Comparison of ENCODE assay signal across 29 cellular contexts in genomic region chr18:49152885-49153284, GRCh38.
"Had no signal": no experiment of that assay in that cellular context is flagged by ENCODE, and none has a peak within 500 bp of the region (broad histone marks: within the 10 kb centered on the region; RNA-seq: fewer than 3 reads in every experiment).

No MANE protein-coding gene starts in this region.

- H3K9ac ChIP-seq: neural progenitor cell, parathyroid adenoma had no signal

- H3K9me3 ChIP-seq: ovary, right lobe of liver, sigmoid colon, suprapubic skin, testis, tibial artery, upper lobe of right lung, uterus had no signal

- H3K79me2 ChIP-seq: parathyroid adenoma had no signal

- H3K36me3 ChIP-seq: neural progenitor cell, ovary, right lobe of liver, sigmoid colon, suprapubic skin, upper lobe of right lung, uterus had no signal

- FAIRE-seq: small intestine had no signal

- H3K4me1 Mint-ChIP-seq: neural progenitor cell; stimulated activated memory B cell treated with anti-CD40 and anti-IgM and Interleukin-4, amounts not matched to agents 10 μg/mL and 1 μg/mL and 100 μg/mL, for 72 hours had no signal

- H3K4me3 Mint-ChIP-seq: naive thymus-derived CD4-positive, alpha-beta T cell; natural killer cell; nephron; neural progenitor cell; stimulated activated memory B cell treated with anti-CD40 and anti-IgM and Interleukin-4, amounts not matched to agents 10 μg/mL and 1 μg/mL and 100 μg/mL, for 72 hours; stimulated activated naive CD8-positive, alpha-beta T cell treated with anti-CD3 and anti-CD28 coated beads, Interleukin-15, Interleukin-2, amounts not matched to agents 100 ng/mL and 50 ng/mL, for 24 hours; type B pancreatic cell had no signal

- DNase-seq: naive thymus-derived CD4-positive, alpha-beta T cell; natural killer cell; occipital lobe; ovary; posterior cingulate gyrus; psoas muscle; right cardiac atrium; right lobe of liver; sigmoid colon; small intestine; stimulated activated CD4-positive, alpha-beta T cell treated with anti-CD3 and anti-CD28 coated beads, Interleukin-15, amount 100 ng/mL, for 24 hours; stimulated activated CD4-positive, alpha-beta T cell treated with anti-CD3 and anti-CD28 coated beads, Interleukin-2, amount 100 ng/mL, for 24 hours; stimulated activated CD4-positive, alpha-beta T cell treated with anti-CD3 and anti-CD28 coated beads, Interleukin-2, amount 100 ng/mL, for 48 hours; stimulated activated CD4-positive, alpha-beta T cell treated with anti-CD3 and anti-CD28 coated beads, Interleukin-4, amount 100 ng/mL, for 24 hours; stimulated activated naive CD4-positive, alpha-beta T cell; substantia nigra; testis; tibial artery; transverse colon; upper lobe of right lung; uterus had no signal

- H3K27ac ChIP-seq: neural progenitor cell, ovary, parathyroid adenoma, psoas muscle, right lobe of liver, sigmoid colon, suprapubic skin, testis, tibial artery, transverse colon, upper lobe of right lung, uterus had no signal

- H3K27me3 ChIP-seq: neural progenitor cell, ovary, right lobe of liver, sigmoid colon, suprapubic skin, testis, tibial artery, transverse colon, upper lobe of right lung, uterus had no signal

- H3K4me3 ChIP-seq: neural progenitor cell, ovary, psoas muscle, right lobe of liver, sigmoid colon, suprapubic skin, testis, tibial artery, transverse colon, upper lobe of right lung, uterus had no signal

- H3K36me3 Mint-ChIP-seq: neural progenitor cell had no signal

- H3K4me1 ChIP-seq: neural progenitor cell, parathyroid adenoma, psoas muscle, right lobe of liver, sigmoid colon, testis, transverse colon, upper lobe of right lung, uterus had no signal

- H3K27ac Mint-ChIP-seq: naive thymus-derived CD4-positive, alpha-beta T cell; natural killer cell; nephron; neural progenitor cell; progenitor cell of endocrine pancreas; stimulated activated memory B cell treated with anti-CD40 and anti-IgM and Interleukin-4, amounts not matched to agents 10 μg/mL and 1 μg/mL and 100 μg/mL, for 72 hours; stimulated activated naive CD8-positive, alpha-beta T cell treated with anti-CD3 and anti-CD28 coated beads, Interleukin-15, Interleukin-2, amounts not matched to agents 100 ng/mL and 50 ng/mL, for 24 hours; type B pancreatic cell had no signal

- ATAC-seq: naive thymus-derived CD4-positive, alpha-beta T cell; natural killer cell; psoas muscle; right cardiac atrium; right lobe of liver; stimulated activated memory B cell treated with anti-CD40 and anti-IgM and Interleukin-4, amounts not matched to agents 10 μg/mL and 1 μg/mL and 100 μg/mL, for 72 hours; upper lobe of right lung had no signal

- H2AFZ ChIP-seq: neural progenitor cell, parathyroid adenoma had no signal

- H3K27me3 Mint-ChIP-seq: naive thymus-derived CD4-positive, alpha-beta T cell; progenitor cell of endocrine pancreas; stimulated activated memory B cell treated with anti-CD40 and anti-IgM and Interleukin-4, amounts not matched to agents 10 μg/mL and 1 μg/mL and 100 μg/mL, for 72 hours; stimulated activated naive CD8-positive, alpha-beta T cell treated with anti-CD3 and anti-CD28 coated beads, Interleukin-15, Interleukin-2, amounts not matched to agents 100 ng/mL and 50 ng/mL, for 24 hours; type B pancreatic cell had no signal

- H3K4me2 ChIP-seq: neural progenitor cell had no signal
